ENCODE assay signal across 8 cellular contexts in genomic region chr5:160009591-160009989, GRCh38. TPM values are rescaled to one million over a fixed set of nuclear protein-coding genes. Genes with fewer than 3 reads are reported as not detected.
DNase-seq lines count a peak whose midpoint lies in the region; ATAC-seq and TF ChIP-seq lines count a peak whose summit lies in the region.

No MANE protein-coding gene starts in this region.

- intact Hi-C loops in left lung (cut with DNase I) (no loop called here), transverse colon (cut with DNase I; ENCODE audit: low total_unique reads) (no loop called here), adrenal gland (cut with DNase I) (no loop called here)

- TF ChIP-seq POLR2A in transverse colon (IDR thresholded peaks at IDR 0.05) (no peak), adrenal gland (IDR thresholded peaks at IDR 0.05) (no peak)

- peaks cover 14% of the 10 kb centered on the region for H3K4me1 ChIP-seq in CD8-positive, alpha-beta memory T cell (ENCODE audit: insufficient read depth, low read length)
- H3K4me1 ChIP-seq in left lung (peaks cover 12 to 28% of the 10 kb centered on the region in 2 donors), transverse colon (peaks cover 15 to 43% (median 36%) of the 10 kb centered on the region in 4 donors), adrenal gland (replicated peaks in 1 of 2) (peaks cover 6 to 23% of the 10 kb centered on the region in 2 donors)

- ATAC-seq in HG03045 (IDR thresholded peaks at IDR 0.05; ENCODE audit: unreplicated experiment): peak; percentile 13
- ATAC-seq in activated naive CD8-positive, alpha-beta T cell treated with anti-CD3 and anti-CD28 coated beads, Interleukin-2, amount 10 ng/mL, durations not matched to agents 7 days and 5 days (ENCODE audit: low read depth): no peak
- ATAC-seq in left lung: peak; percentile 22
- no peak for ATAC-seq in HG02623 (IDR thresholded peaks at IDR 0.05; ENCODE audit: unreplicated experiment)

- peak overlapping the region; percentile 57 to 99 (median 97) for H3K27ac Mint-ChIP-seq in CD8-positive, alpha-beta memory T cell
- H3K27ac Mint-ChIP-seq in activated naive CD8-positive, alpha-beta T cell treated with anti-CD3 and anti-CD28 coated beads, Interleukin-2, amount 10 ng/mL, durations not matched to agents 7 days and 5 days: peak overlapping the region; percentile 97

- H3K4me3 ChIP-seq in CD8-positive, alpha-beta memory T cell (ENCODE audit: low read length): peak overlapping the region; percentile 100
- H3K4me3 ChIP-seq in left lung: peak overlapping the region; percentile 55 to 76
- H3K4me3 ChIP-seq in transverse colon: peak overlapping the region; percentile 71 to 89 (median 79)
- H3K4me3 ChIP-seq in adrenal gland: peak overlapping the region in 2 of 4 donors; percentile 55 to 87

- POLR2A ChIA-PET in CD8-positive, alpha-beta memory T cell (lab: Charles Lee): interaction anchor here (0.6 to 1.1 kb wide), 5 partner anchors 12 to 109 kb away, joined by 3 to 7 read pairs (median 4); partner anchors contain the start of gene PWWP2A
- POLR2A ChIA-PET in activated naive CD8-positive, alpha-beta T cell treated with anti-CD3 and anti-CD28 coated beads, Interleukin-2, amount 10 ng/mL, durations not matched to agents 7 days and 5 days (lab: Charles Lee): interaction anchor here (1.3 to 1.7 kb wide), 3 partner anchors 13 to 597 kb away, joined by 3 to 5 read pairs (median 3); partner anchors contain the start of gene PWWP2A

- H3K4me1 Mint-ChIP-seq in CD8-positive, alpha-beta memory T cell: peaks cover 26 to 38% (median 33%) of the 10 kb centered on the region in 3 donors
- peaks cover 20% of the 10 kb centered on the region for H3K4me1 Mint-ChIP-seq in activated naive CD8-positive, alpha-beta T cell treated with anti-CD3 and anti-CD28 coated beads, Interleukin-2, amount 10 ng/mL, durations not matched to agents 7 days and 5 days

- peak overlapping the region; percentile 98 for H3K27ac ChIP-seq in CD8-positive, alpha-beta memory T cell (ENCODE audit: low read depth, low read length)
- peak overlapping the region; percentile 76 to 92 for H3K27ac ChIP-seq in left lung
- peak overlapping the region; percentile 89 to 95 (median 92) for H3K27ac ChIP-seq in transverse colon
- peak overlapping the region in 2 of 5 donors; percentile 91 to 93 for H3K27ac ChIP-seq in adrenal gland

- H3K27me3 ChIP-seq in CD8-positive, alpha-beta memory T cell (ENCODE audit: insufficient read depth, low read length, poor library complexity, severe bottlenecking): no peaks in the 10 kb centered on the region
- no peaks in the 10 kb centered on the region for H3K27me3 ChIP-seq in left lung
- H3K27me3 ChIP-seq in transverse colon: no peaks in the 10 kb centered on the region
- H3K27me3 ChIP-seq in adrenal gland: no peaks in the 10 kb centered on the region

- peak overlapping the region; percentile 92 to 99 (median 97) for H3K4me3 Mint-ChIP-seq in CD8-positive, alpha-beta memory T cell
- peak overlapping the region; percentile 94 for H3K4me3 Mint-ChIP-seq in activated naive CD8-positive, alpha-beta T cell treated with anti-CD3 and anti-CD28 coated beads, Interleukin-2, amount 10 ng/mL, durations not matched to agents 7 days and 5 days

- H3K27me3 Mint-ChIP-seq in CD8-positive, alpha-beta memory T cell: no peaks in the 10 kb centered on the region
- no peaks in the 10 kb centered on the region for H3K27me3 Mint-ChIP-seq in activated naive CD8-positive, alpha-beta T cell treated with anti-CD3 and anti-CD28 coated beads, Interleukin-2, amount 10 ng/mL, durations not matched to agents 7 days and 5 days

- CTCF ChIA-PET in CD8-positive, alpha-beta memory T cell (lab: Charles Lee): interaction anchor here (0.7 to 3.8 kb wide), 5 partner anchors 10 to 23 kb away, joined by 3 to 16 read pairs (median 3); no protein-coding TSS in a partner anchor

- H3K9me3 ChIP-seq in CD8-positive, alpha-beta memory T cell (ENCODE audit: low read length): no peaks in the 10 kb centered on the region
- no peaks in the 10 kb centered on the region for H3K9me3 ChIP-seq in left lung
- H3K9me3 ChIP-seq in transverse colon: no peaks in the 10 kb centered on the region
- H3K9me3 ChIP-seq in adrenal gland (replicated peaks in 1 of 3): no peaks in the 10 kb centered on the region

- H3K36me3 Mint-ChIP-seq in CD8-positive, alpha-beta memory T cell: peaks cover 0 to 37% (median 10%) of the 10 kb centered on the region in 3 donors
- H3K36me3 Mint-ChIP-seq in activated naive CD8-positive, alpha-beta T cell treated with anti-CD3 and anti-CD28 coated beads, Interleukin-2, amount 10 ng/mL, durations not matched to agents 7 days and 5 days: peaks cover 6% of the 10 kb centered on the region

- WGBS in transverse colon (ENCODE audit: low coverage in 1 of 2), 2 donors: 3 to 4% methylated on average over 7 to 11 of the region's 11 CpGs
- 0 to 2% (median 2%) methylated on average over 9 to 11 of the region's 11 CpGs for WGBS in adrenal gland, 4 donors

- in situ Hi-C loops in transverse colon (cut with MboI; ENCODE audit: low pct_ligation_motif_present in 1 of 4, low pct_unique_long_range_greater_than_20kb in 1 of 4, low sequenced_read_pairs in 3 of 4): loop anchor here in 1 of 4 donors (25.0 kb wide), 1 partner anchor 328 kb away; no protein-coding TSS in a partner anchor

- TF ChIP-seq EP300 in transverse colon (IDR thresholded peaks at IDR 0.05; ENCODE audit: low read depth): no peak

- DNase-seq in CD8-positive, alpha-beta memory T cell: no peak
- DNase-seq in activated naive CD8-positive, alpha-beta T cell treated with anti-CD3 and anti-CD28 coated beads, Interleukin-2, amount 10 ng/mL, durations not matched to agents 7 days and 5 days: peak; percentile 29
- DNase-seq in left lung (no peak), transverse colon (no peak), adrenal gland (no peak), NCI-H1048 (lab: John Stamatoyannopoulos, UW) (no peak)

- H3K36me3 ChIP-seq in CD8-positive, alpha-beta memory T cell (ENCODE audit: insufficient read depth, low read length): no peaks in the 10 kb centered on the region
- peaks cover 0 to 35% of the 10 kb centered on the region in 2 donors for H3K36me3 ChIP-seq in left lung
- H3K36me3 ChIP-seq in transverse colon: peaks cover 0 to 18% (median 0%) of the 10 kb centered on the region in 4 donors
- peaks cover 0 to 25% of the 10 kb centered on the region in 2 donors for H3K36me3 ChIP-seq in adrenal gland (replicated peaks in 1 of 2)

- TF ChIP-seq CTCF in left lung (IDR thresholded peaks at IDR 0.05) (no peak), transverse colon (IDR thresholded peaks at IDR 0.05) (no peak), adrenal gland (IDR thresholded peaks at IDR 0.05) (no peak)

- H3K9me3 Mint-ChIP-seq in CD8-positive, alpha-beta memory T cell: no peaks in the 10 kb centered on the region
- H3K9me3 Mint-ChIP-seq in activated naive CD8-positive, alpha-beta T cell treated with anti-CD3 and anti-CD28 coated beads, Interleukin-2, amount 10 ng/mL, durations not matched to agents 7 days and 5 days: no peaks in the 10 kb centered on the region

RNA-seq across cellular contexts. Expression of gene TTC1, which starts 0.7 kb away (rescaled TPM):
- 10 to 100 TPM; 66.4 to 70.7 TPM for total RNA-seq in CD8-positive, alpha-beta memory T cell
- polyA plus RNA-seq in CD8-positive, alpha-beta memory T cell: 99.8 TPM
- total RNA-seq in activated naive CD8-positive, alpha-beta T cell treated with anti-CD3 and anti-CD28 coated beads, Interleukin-2, amount 10 ng/mL, durations not matched to agents 7 days and 5 days: 10 to 100 TPM; 42.0 to 44.0 TPM
- total RNA-seq in left lung (10 to 100 TPM; 43.1 to 51.8 TPM), transverse colon (10 to 100 TPM in 3 of 4 donors, 1 to 10 TPM in 1; 5.8 to 42.2 (median 24.8) TPM), adrenal gland (10 to 100 TPM; 34.4 to 59.6 (median 47.5) TPM)
- polyA plus RNA-seq in adrenal gland: 100 to 1,000 TPM in 1 of 3 donors, 10 to 100 TPM in 2; 32.7 to 131 (median 34.5) TPM

Comparison
In these comparisons a context has a peak if more than half of its experiments do, and no peak if none do; other contexts are left out.
1. ATAC-seq: peak in HG03045 (single experiment) and left lung (single experiment); none in activated naive CD8-positive, alpha-beta T cell treated with anti-CD3 and anti-CD28 coated beads, Interleukin-2, amount 10 ng/mL, durations not matched to agents 7 days and 5 days (single experiment) and HG02623 (single experiment).